In genomic region chrX:14673236-14673635, GRCh38 we compare ENCODE assay signal across 26 cellular contexts.
DNase-seq lines count a peak whose midpoint lies in the region; ATAC-seq and TF ChIP-seq lines count a peak whose summit lies in the region.
"Had no signal": no experiment of that assay in that cellular context is flagged by ENCODE, and none has a peak within 500 bp of the region (broad histone marks: within the 10 kb centered on the region; RNA-seq: fewer than 3 reads in every experiment).

No MANE protein-coding gene starts in this region.

- H3K27me3 Mint-ChIP-seq in activated T-cell treated with anti-CD3 and anti-CD28 coated beads, Interleukin-2, amount 50 U/mL, for 72 hours (ENCODE audit: low read depth): peaks cover 27% of the 10 kb centered on the region
- no peaks in the 10 kb centered on the region for H3K27me3 Mint-ChIP-seq in stimulated activated memory B cell treated with anti-CD40 and anti-IgM and Interleukin-4, amounts not matched to agents 10 μg/mL and 1 μg/mL and 100 μg/mL, for 72 hours
- H3K27me3 Mint-ChIP-seq: activated naive CD4-positive, alpha-beta T cell treated with anti-CD3 and anti-CD28 coated beads, Interleukin-2, amount 50 U/mL, for 24 hours; CD4-positive, alpha-beta T cell; central memory CD8-positive, alpha-beta T cell; progenitor cell of endocrine pancreas had no signal

- H3K36me3 ChIP-seq in PC-9 (ENCODE audit: low read depth) (no peaks in the 10 kb centered on the region), fibroblast of lung (ENCODE audit: control insufficient read depth, insufficient read depth, low read length) (no peaks in the 10 kb centered on the region)
- H3K36me3 ChIP-seq: lower lobe of right lung, sigmoid colon, SJSA1 had no signal

- H2AFZ ChIP-seq in PC-9 (no peak overlapping the region), fibroblast of lung (ENCODE audit: low read length) (no peak overlapping the region)
- H2AFZ ChIP-seq: GM23338 had no signal

- CTCF ChIA-PET in PC-9 (lab: Charles Lee): no interaction called here

- H3K9me2 ChIP-seq in PC-9 (ENCODE audit: insufficient read depth): no peaks in the 10 kb centered on the region

- ATAC-seq in activated T-cell treated with anti-CD3 and anti-CD28 coated beads, Interleukin-2, amount 50 U/mL, for 72 hours (replicated peaks in 1 of 2): peak; percentile 28 to 60
- no peak for ATAC-seq in stimulated activated memory B cell treated with anti-CD40 and anti-IgM and Interleukin-4, amounts not matched to agents 10 μg/mL and 1 μg/mL and 100 μg/mL, for 72 hours
- ATAC-seq in HG03521 (IDR thresholded peaks at IDR 0.05; ENCODE audit: unreplicated experiment) (no peak), HG03135 (IDR thresholded peaks at IDR 0.05; ENCODE audit: unreplicated experiment) (no peak)
- ATAC-seq: GM23338, HepG2, lower lobe of right lung had no signal

- peaks cover 37% of the 10 kb centered on the region for H3K4me1 ChIP-seq in PC-9 (replicated peaks; ENCODE audit: insufficient read depth)
- peaks cover 3% of the 10 kb centered on the region for H3K4me1 ChIP-seq in fibroblast of lung (ENCODE audit: control insufficient read depth, extremely low read depth, insufficient read depth, low read length)
- H3K4me1 ChIP-seq: lower lobe of right lung had no signal

- no peaks in the 10 kb centered on the region for H3K79me2 ChIP-seq in PC-9 (ENCODE audit: low read depth)
- no peaks in the 10 kb centered on the region for H3K79me2 ChIP-seq in fibroblast of lung (ENCODE audit: control insufficient read depth, insufficient read depth, low read length)

- H3F3A ChIP-seq in PC-9 (ENCODE audit: insufficient read depth, low read depth): peaks cover 5% of the 10 kb centered on the region; the same call in 1 of the 2 replicates

- no TSS peak for BruUV-seq in PC-9 (replicated peaks; lab: Mats Ljungman, UMichigan)

- intact Hi-C loops in PC-9 (cut with micrococcal nuclease; ENCODE audit: unreplicated experiment): no loop called here

- H3K27ac Mint-ChIP-seq in activated T-cell treated with anti-CD3 and anti-CD28 coated beads, Interleukin-2, amount 50 U/mL, for 72 hours: peak overlapping the region; percentile 42
- peak overlapping the region; percentile 61 for H3K27ac Mint-ChIP-seq in stimulated activated memory B cell treated with anti-CD40 and anti-IgM and Interleukin-4, amounts not matched to agents 10 μg/mL and 1 μg/mL and 100 μg/mL, for 72 hours
- H3K27ac Mint-ChIP-seq: activated naive CD4-positive, alpha-beta T cell treated with anti-CD3 and anti-CD28 coated beads, Interleukin-2, amount 50 U/mL, for 24 hours; activated T-helper 1 cell treated with anti-CD3 and anti-CD28 coated beads, Interleukin-12 subunit alpha, Interleukin-12 subunit beta, Interleukin-2, Interleukin-4 antibody, amounts not matched to agents 30 ng/mL and 10 ng/mL and 1 ng/mL, durations not matched to agents 14 hours and 24 hours and 36 hours; CD4-positive, alpha-beta T cell; GM23338; progenitor cell of endocrine pancreas; stimulated activated effector memory CD8-positive, alpha-beta T cell treated with anti-CD3 and anti-CD28 coated beads, Interleukin-12 subunit alpha, Interleukin-12 subunit beta, amount 100 ng/mL, for 72 hours had no signal

- DNase-seq in activated T-cell treated with anti-CD3 and anti-CD28 coated beads, Interleukin-2, amount 50 U/mL, for 72 hours: no peak
- no peak for DNase-seq in activated T-cell treated with anti-CD3 and anti-CD28 coated beads, Interleukin-2, amount 50 U/mL, for 48 hours
- DNase-seq in PC-9: peak in 1 of 2 experiments; percentile 59
- peak; percentile 0 to 46 for DNase-seq in fibroblast of lung (ENCODE audit: low read depth in 2 of 2)
- DNase-seq in activated gamma-delta T cell (lab: John Stamatoyannopoulos, UW): no peak
- DNase-seq: activated CD4-positive, CD25-positive, alpha-beta regulatory T cell; anterior cingulate cortex; CD4-positive, alpha-beta T cell; glutamatergic neuron; lower lobe of right lung; NCI-H187 treated with DMSO at 0.1 percent for 48 hours; NCI-H524 treated with DMSO at 0.1 percent for 48 hours; sigmoid colon had no signal

- peak overlapping the region; percentile 33 for H3K4me2 ChIP-seq in PC-9
- no peak overlapping the region for H3K4me2 ChIP-seq in fibroblast of lung (ENCODE audit: extremely low read depth, insufficient read depth, low read length)
- H3K4me2 ChIP-seq: GM23338 had no signal

- H3K9me3 Mint-ChIP-seq in activated T-cell treated with anti-CD3 and anti-CD28 coated beads, Interleukin-2, amount 50 U/mL, for 72 hours: no peaks in the 10 kb centered on the region
- peaks cover 3% of the 10 kb centered on the region for H3K9me3 Mint-ChIP-seq in stimulated activated memory B cell treated with anti-CD40 and anti-IgM and Interleukin-4, amounts not matched to agents 10 μg/mL and 1 μg/mL and 100 μg/mL, for 72 hours
- H3K9me3 Mint-ChIP-seq: activated naive CD4-positive, alpha-beta T cell treated with anti-CD3 and anti-CD28 coated beads, Interleukin-2, amount 50 U/mL, for 24 hours; activated T-helper 1 cell treated with anti-CD3 and anti-CD28 coated beads, Interleukin-12 subunit alpha, Interleukin-12 subunit beta, Interleukin-2, Interleukin-4 antibody, amounts not matched to agents 30 ng/mL and 10 ng/mL and 1 ng/mL, durations not matched to agents 14 hours and 24 hours and 36 hours; CD4-positive, alpha-beta T cell; central memory CD8-positive, alpha-beta T cell; GM23338; HFFc6; stimulated activated effector memory CD8-positive, alpha-beta T cell treated with anti-CD3 and anti-CD28 coated beads, Interleukin-12 subunit alpha, Interleukin-12 subunit beta, amount 100 ng/mL, for 72 hours had no signal

- H3K4me3 ChIP-seq in PC-9 (no peak overlapping the region), fibroblast of lung (replicated peaks in 1 of 4; ENCODE audit: control extremely low read depth in 1 of 4, insufficient read depth in 1 of 4, low read depth in 3 of 4, low read length in 4 of 4) (no peak overlapping the region)
- H3K4me3 ChIP-seq: GM23338, lower lobe of right lung, sigmoid colon, SJSA1 had no signal

- H4K20me1 ChIP-seq in PC-9 (ENCODE audit: insufficient read depth) (no peaks in the 10 kb centered on the region), fibroblast of lung (ENCODE audit: control insufficient read depth, extremely low read depth, insufficient read depth, low read length) (no peaks in the 10 kb centered on the region)

- H3K9me3 ChIP-seq in PC-9 (ENCODE audit: insufficient read depth, low read depth) (no peaks in the 10 kb centered on the region), fibroblast of lung (ENCODE audit: control insufficient read depth, insufficient read depth, low read depth, low read length) (no peaks in the 10 kb centered on the region)
- H3K9me3 ChIP-seq: lower lobe of right lung, sigmoid colon, SJSA1 had no signal

- H3K27ac ChIP-seq in PC-9 (peak overlapping the region; percentile 86), fibroblast of lung (ENCODE audit: insufficient read depth, low read length) (no peak overlapping the region)
- H3K27ac ChIP-seq: 22Rv1, lower lobe of right lung, sigmoid colon, SJSA1 had no signal

- TF ChIP-seq CTCF in PC-9 (conservative IDR thresholded peaks at IDR 0.05): no peak
- TF ChIP-seq CTCF in fibroblast of lung (conservative IDR thresholded peaks at IDR 0.05 in 1 of 2, IDR thresholded peaks at IDR 0.05 in 1 of 2; ENCODE audit: low read depth in 1 of 2, low read length in 2 of 2): no peak

- H3K36me3 Mint-ChIP-seq in activated T-cell treated with anti-CD3 and anti-CD28 coated beads, Interleukin-2, amount 50 U/mL, for 72 hours (ENCODE audit: insufficient read depth in 2 of 2): no peaks in the 10 kb centered on the region
- H3K36me3 Mint-ChIP-seq in stimulated activated memory B cell treated with anti-CD40 and anti-IgM and Interleukin-4, amounts not matched to agents 10 μg/mL and 1 μg/mL and 100 μg/mL, for 72 hours: no peaks in the 10 kb centered on the region
- H3K36me3 Mint-ChIP-seq: activated naive CD4-positive, alpha-beta T cell treated with anti-CD3 and anti-CD28 coated beads, Interleukin-2, amount 50 U/mL, for 24 hours; stimulated activated effector memory CD8-positive, alpha-beta T cell treated with anti-CD3 and anti-CD28 coated beads, Interleukin-12 subunit alpha, Interleukin-12 subunit beta, amount 100 ng/mL, for 72 hours had no signal

- POLR2A ChIA-PET in PC-9 (lab: Charles Lee; ENCODE audit: unreplicated experiment): no interaction called here

- H3K9ac ChIP-seq in fibroblast of lung (ENCODE audit: insufficient read depth, low read length): no peak overlapping the region

- no peaks in the 10 kb centered on the region for H3K27me3 ChIP-seq in PC-9 (ENCODE audit: insufficient read depth, low read depth)
- no peaks in the 10 kb centered on the region for H3K27me3 ChIP-seq in fibroblast of lung (ENCODE audit: control insufficient read depth, insufficient read depth, low read length)
- H3K27me3 ChIP-seq: sigmoid colon, SJSA1 had no signal

- no peak overlapping the region for H3K4me3 Mint-ChIP-seq in activated T-cell treated with anti-CD3 and anti-CD28 coated beads, Interleukin-2, amount 50 U/mL, for 72 hours
- H3K4me3 Mint-ChIP-seq in stimulated activated memory B cell treated with anti-CD40 and anti-IgM and Interleukin-4, amounts not matched to agents 10 μg/mL and 1 μg/mL and 100 μg/mL, for 72 hours: no peak overlapping the region
- H3K4me3 Mint-ChIP-seq: activated naive CD4-positive, alpha-beta T cell treated with anti-CD3 and anti-CD28 coated beads, Interleukin-2, amount 50 U/mL, for 24 hours; activated T-helper 1 cell treated with anti-CD3 and anti-CD28 coated beads, Interleukin-12 subunit alpha, Interleukin-12 subunit beta, Interleukin-2, Interleukin-4 antibody, amounts not matched to agents 30 ng/mL and 10 ng/mL and 1 ng/mL, durations not matched to agents 14 hours and 24 hours and 36 hours; CD4-positive, alpha-beta T cell; central memory CD8-positive, alpha-beta T cell; GM23338; HFFc6; stimulated activated effector memory CD8-positive, alpha-beta T cell treated with anti-CD3 and anti-CD28 coated beads, Interleukin-12 subunit alpha, Interleukin-12 subunit beta, amount 100 ng/mL, for 72 hours had no signal

- peaks cover 8% of the 10 kb centered on the region for H3K4me1 Mint-ChIP-seq in activated T-cell treated with anti-CD3 and anti-CD28 coated beads, Interleukin-2, amount 50 U/mL, for 72 hours (ENCODE audit: low read depth)
- peaks cover 38% of the 10 kb centered on the region for H3K4me1 Mint-ChIP-seq in stimulated activated memory B cell treated with anti-CD40 and anti-IgM and Interleukin-4, amounts not matched to agents 10 μg/mL and 1 μg/mL and 100 μg/mL, for 72 hours
- H3K4me1 Mint-ChIP-seq: activated naive CD4-positive, alpha-beta T cell treated with anti-CD3 and anti-CD28 coated beads, Interleukin-2, amount 50 U/mL, for 24 hours; central memory CD8-positive, alpha-beta T cell; GM23338; stimulated activated effector memory CD8-positive, alpha-beta T cell treated with anti-CD3 and anti-CD28 coated beads, Interleukin-12 subunit alpha, Interleukin-12 subunit beta, amount 100 ng/mL, for 72 hours had no signal

Comparison
In these comparisons a context has a peak if more than half of its experiments do, and no peak if none do; other contexts are left out.
1. ATAC-seq: peak in activated T-cell treated with anti-CD3 and anti-CD28 coated beads, Interleukin-2, amount 50 U/mL, for 72 hours (2 of 2); none in stimulated activated memory B cell treated with anti-CD40 and anti-IgM and Interleukin-4, amounts not matched to agents 10 μg/mL and 1 μg/mL and 100 μg/mL, for 72 hours (single experiment), HG03521 (single experiment) and HG03135 (single experiment).
2. DNase-seq: peak in fibroblast of lung (2 of 2); none in activated T-cell treated with anti-CD3 and anti-CD28 coated beads, Interleukin-2, amount 50 U/mL, for 72 hours (0 of 2), activated T-cell treated with anti-CD3 and anti-CD28 coated beads, Interleukin-2, amount 50 U/mL, for 48 hours (0 of 2) and activated gamma-delta T cell (single experiment).